8 cellular contexts compared by ENCODE assay signal in the genomic region with DNA sequence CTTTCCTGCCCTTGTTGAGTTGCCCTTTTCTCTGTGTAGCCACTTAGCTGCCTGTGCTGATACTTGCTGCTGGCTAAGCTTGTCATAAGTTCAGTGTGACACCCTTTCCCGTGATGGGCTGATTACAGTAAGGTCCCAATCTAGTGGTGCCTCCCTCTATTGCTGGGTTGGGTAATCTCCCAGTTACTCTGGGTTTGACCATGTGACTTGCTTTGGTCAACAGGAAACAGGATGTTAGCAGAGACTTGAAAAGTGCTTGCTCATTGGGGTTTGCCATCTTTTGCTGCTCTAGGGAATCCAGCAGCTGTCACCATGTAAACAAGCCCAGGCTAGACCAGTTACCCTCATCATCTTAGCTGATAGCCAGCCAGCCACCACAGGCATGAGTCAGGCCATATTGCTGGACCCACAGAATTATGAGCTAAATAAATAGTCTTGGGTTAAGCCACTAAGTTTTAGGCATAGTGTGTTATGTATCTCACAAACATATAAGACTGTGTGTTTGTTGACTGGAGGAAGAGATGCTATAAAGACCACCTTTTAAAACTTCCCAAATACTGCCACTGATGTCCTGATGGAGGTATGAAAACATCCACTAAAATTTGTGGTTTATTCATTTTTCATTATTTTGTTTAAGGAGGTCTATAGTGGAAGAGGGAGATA. TPM values are rescaled to one million over a fixed set of nuclear protein-coding genes. Genes with fewer than 3 reads are reported as not detected.
DNase-seq lines count a peak whose midpoint lies in the region; ATAC-seq, FAIRE-seq and TF ChIP-seq lines count a peak whose summit lies in the region.

No MANE protein-coding gene starts in this region.

- H3K4me3 ChIP-seq in upper lobe of left lung: no peak overlapping the region
- no peak overlapping the region for H3K4me3 ChIP-seq in effector memory CD4-positive, alpha-beta T cell (ENCODE audit: insufficient read depth, low read depth, low read length, poor library complexity, severe bottlenecking)

- no peaks in the 10 kb centered on the region for H3K36me3 ChIP-seq in upper lobe of left lung
- no peaks in the 10 kb centered on the region for H3K36me3 ChIP-seq in effector memory CD4-positive, alpha-beta T cell (ENCODE audit: control insufficient read depth, insufficient read depth, low read length)

- intact Hi-C loops in activated CD4-positive, alpha-beta T cell treated with anti-CD3 and anti-CD28 coated beads for 36 hours (cut with DNase I, micrococcal nuclease): no loop called here

- H3K4me3 Mint-ChIP-seq in activated CD4-positive, alpha-beta T cell treated with anti-CD3 and anti-CD28 coated beads for 36 hours: no peak overlapping the region

- peak; percentile 26 for DNase-seq in activated CD4-positive, alpha-beta T cell treated with anti-CD3 and anti-CD28 coated beads for 36 hours
- no peak for DNase-seq in activated CD4-positive, alpha-beta T cell treated with anti-CD3 and anti-CD28 coated beads, Interleukin-2, amount 50 U/mL, for 4 hours
- DNase-seq in RPMI7951 (ENCODE audit: low read depth) (peak; percentile 96), fibroblast of gingiva (ENCODE audit: low read depth) (peak; percentile 82), upper lobe of left lung (peak in 1 of 2 donors; percentile 66), frontal cortex (ENCODE audit: low spot score in 2 of 2) (no peak)
- no peak for DNase-seq in effector memory CD4-positive, alpha-beta T cell

- CTCF ChIA-PET in activated CD4-positive, alpha-beta T cell treated with anti-CD3 and anti-CD28 coated beads for 36 hours (lab: Charles Lee): interaction anchor here (0.8 to 1.9 kb wide), 4 partner anchors 19 to 103 kb away, joined by 3 to 5 read pairs (median 4); no protein-coding TSS in a partner anchor

- peak in 1 of 4 donors; percentile 56 for TF ChIP-seq POLR2A in upper lobe of left lung (IDR thresholded peaks at IDR 0.05)

- no peak overlapping the region for H3K27ac Mint-ChIP-seq in activated CD4-positive, alpha-beta T cell treated with anti-CD3 and anti-CD28 coated beads for 36 hours

- ATAC-seq in activated CD4-positive, alpha-beta T cell treated with anti-CD3 and anti-CD28 coated beads for 36 hours: peak; percentile 93
- ATAC-seq in HG03103 (IDR thresholded peaks at IDR 0.05; ENCODE audit: low read depth, unreplicated experiment) (peak; percentile 85), upper lobe of left lung (ENCODE audit: low FRiP score in 2 of 2) (peak; percentile 73 to 76)

- peaks cover 8 to 18% (median 16%) of the 10 kb centered on the region in 4 donors for H3K9me3 ChIP-seq in upper lobe of left lung
- no peaks in the 10 kb centered on the region for H3K9me3 ChIP-seq in effector memory CD4-positive, alpha-beta T cell (ENCODE audit: control insufficient read depth, low read length)

- POLR2A ChIA-PET in activated CD4-positive, alpha-beta T cell treated with anti-CD3 and anti-CD28 coated beads for 36 hours (lab: Charles Lee): no interaction called here

- peaks cover 11% of the 10 kb centered on the region for H3K9me3 Mint-ChIP-seq in activated CD4-positive, alpha-beta T cell treated with anti-CD3 and anti-CD28 coated beads for 36 hours (ENCODE audit: low read depth)

- WGBS in upper lobe of left lung, 2 donors: 20 to 27% methylated on average over 1 of the region's 1 CpG

- H3K36me3 Mint-ChIP-seq in activated CD4-positive, alpha-beta T cell treated with anti-CD3 and anti-CD28 coated beads for 36 hours (ENCODE audit: low read depth): peaks cover 2% of the 10 kb centered on the region

- H3K4me1 Mint-ChIP-seq in activated CD4-positive, alpha-beta T cell treated with anti-CD3 and anti-CD28 coated beads for 36 hours: peaks cover 2% of the 10 kb centered on the region

- H3K4me1 ChIP-seq in upper lobe of left lung: peaks cover 0 to 5% (median 3%) of the 10 kb centered on the region in 4 donors
- H3K4me1 ChIP-seq in effector memory CD4-positive, alpha-beta T cell (ENCODE audit: control insufficient read depth, insufficient read depth, low read length, poor library complexity, severe bottlenecking): peaks cover 4% of the 10 kb centered on the region

- peak overlapping the region; percentile 57 to 78 (median 66) for H3K27ac ChIP-seq in upper lobe of left lung
- H3K27ac ChIP-seq in effector memory CD4-positive, alpha-beta T cell (ENCODE audit: insufficient read depth, low read length, poor library complexity, severe bottlenecking): no peak overlapping the region

- TF ChIP-seq CTCF in upper lobe of left lung (IDR thresholded peaks at IDR 0.05): no peak

- H3K27me3 ChIP-seq in upper lobe of left lung: peaks cover 0 to 13% (median 6%) of the 10 kb centered on the region in 4 donors
- no peaks in the 10 kb centered on the region for H3K27me3 ChIP-seq in effector memory CD4-positive, alpha-beta T cell (replicated peaks; ENCODE audit: control insufficient read depth, insufficient read depth, low read length, poor library complexity, severe bottlenecking)

- H3K27me3 Mint-ChIP-seq in activated CD4-positive, alpha-beta T cell treated with anti-CD3 and anti-CD28 coated beads for 36 hours: peaks cover 12% of the 10 kb centered on the region

- no peak for FAIRE-seq in frontal cortex (lab: Jason Lieb, UNC)

- TF ChIP-seq EP300 in upper lobe of left lung (IDR thresholded peaks at IDR 0.05): no peak

RNA-seq across cellular contexts. Expression of gene LEP, which starts 4.0 kb away (rescaled TPM):
- total RNA-seq in activated CD4-positive, alpha-beta T cell treated with anti-CD3 and anti-CD28 coated beads for 36 hours: not detected
- total RNA-seq in RPMI7951 (2014; rRNA removed; shearing (Covaris generic)): not detected in 2 replicates
- total RNA-seq in upper lobe of left lung: not detected
- total RNA-seq in frontal cortex: not detected

Comparison
In these comparisons a context has a peak if more than half of its experiments do, and no peak if none do; other contexts are left out.
1. DNase-seq: peak in activated CD4-positive, alpha-beta T cell treated with anti-CD3 and anti-CD28 coated beads for 36 hours (single experiment), RPMI7951 (single experiment) and fibroblast of gingiva (single experiment); none in activated CD4-positive, alpha-beta T cell treated with anti-CD3 and anti-CD28 coated beads, Interleukin-2, amount 50 U/mL, for 4 hours (0 of 2), frontal cortex (0 of 2) and effector memory CD4-positive, alpha-beta T cell (0 of 3).
2. Peak in every context shown above with its lines, with median percentiles within 50 percentile points of each other: ATAC-seq.